In the genomic region with DNA sequence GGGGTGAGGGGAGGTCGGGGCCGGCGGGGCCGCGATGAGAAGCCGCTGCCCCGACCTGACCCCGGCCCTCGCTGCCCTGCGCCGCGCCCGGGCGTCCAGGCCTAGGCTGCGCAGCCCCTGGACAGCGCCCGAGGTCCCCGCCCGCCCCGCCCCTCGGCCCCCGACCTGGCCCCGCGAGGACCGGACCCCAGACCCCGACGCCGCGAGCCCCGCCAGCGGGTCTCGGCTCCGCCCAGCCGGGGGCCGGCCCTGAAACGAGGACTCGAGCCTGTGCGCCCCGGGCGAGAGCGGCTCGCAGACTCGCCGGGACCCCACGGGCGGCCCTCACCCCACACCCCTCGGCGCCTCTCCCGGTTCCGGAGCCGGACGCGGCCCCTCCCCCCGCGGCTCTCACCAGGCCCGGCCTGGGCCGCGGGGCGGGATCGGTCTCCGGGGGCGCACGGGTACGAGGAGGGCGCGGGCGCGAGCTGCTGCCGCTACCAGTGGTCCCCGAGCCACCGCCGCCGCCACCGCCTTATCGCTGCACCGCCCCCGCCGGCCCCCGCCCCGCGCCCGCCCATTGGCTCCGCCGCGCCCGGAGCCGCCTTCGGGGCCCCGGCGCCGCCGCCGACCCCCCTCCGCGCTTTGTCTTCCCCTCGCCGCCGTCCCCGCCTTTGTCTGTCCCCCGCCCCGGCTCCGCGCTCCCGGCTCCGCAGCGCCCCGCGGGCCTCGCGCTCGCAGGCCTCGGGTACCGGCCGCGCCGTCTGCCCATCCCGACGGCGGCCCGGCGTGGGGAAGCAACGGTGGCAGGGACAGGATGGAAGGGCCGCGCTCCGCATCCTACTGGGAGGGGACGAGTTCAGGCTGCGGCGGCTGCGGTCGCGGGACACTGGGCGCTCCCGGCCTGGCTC, we compare ENCODE assay signal across 8 cellular contexts. TPM values are rescaled to one million over a fixed set of nuclear protein-coding genes. Genes with fewer than 3 reads are reported as not detected.
DNase-seq lines count a peak whose midpoint lies in the region; ATAC-seq and TF ChIP-seq lines count a peak whose summit lies in the region.

LIMD2 (minus strand) TSS at position 488 of the 890 bp plus-strand sequence. CDS start 827 bp downstream, outside the sequence.

- CTCF ChIA-PET in AG04449 (lab: Yijun Ruan, JAX): interaction anchor here (1.7 to 1.9 kb wide), 2 partner anchors 14 to 16 kb away, joined by 4 to 6 read pairs; no protein-coding TSS in a partner anchor
- CTCF ChIA-PET in T-cell (lab: Charles Lee): interaction anchor here in 1 of 2 donors (3.4 kb wide), 1 partner anchor 11 kb away, joined by 20 read pairs; no protein-coding TSS in a partner anchor

- H3K4me3 Mint-ChIP-seq in IgD-negative memory B cell (peak within 1 kb of the TSS; percentile 93 to 100 (median 98)), T-cell (peak within 1 kb of the TSS; percentile 95 to 98 (median 96))

- H3K4me3 ChIP-seq in AG04449 (ENCODE audit: low read depth, low read length): peak within 1 kb of the TSS; percentile 59
- H3K4me3 ChIP-seq in skeletal muscle cell (ENCODE audit: low read depth, low read length): peak within 1 kb of the TSS; percentile 53

- peaks cover 41 to 50% (median 44%) of the 10 kb centered on the region in 3 donors for H3K4me1 Mint-ChIP-seq in IgD-negative memory B cell
- H3K4me1 Mint-ChIP-seq in T-cell: peaks cover 61 to 69% (median 68%) of the 10 kb centered on the region in 3 donors

- TF ChIP-seq CTCF in AG04449 (IDR thresholded peaks at IDR 0.05; ENCODE audit: insufficient read depth, low read length, missing control alignments): no peak

- ATAC-seq in GM19035 (IDR thresholded peaks at IDR 0.05; ENCODE audit: unreplicated experiment) (peak; percentile 18), T-cell (replicated peaks in 1 of 4) (peak; percentile 46 to 57 (median 50)), HG03378 (IDR thresholded peaks at IDR 0.05; ENCODE audit: unreplicated experiment) (no peak)

- H3K27me3 Mint-ChIP-seq in IgD-negative memory B cell: no peaks in the 10 kb centered on the region
- no peaks in the 10 kb centered on the region for H3K27me3 Mint-ChIP-seq in T-cell

- peaks cover 10% of the 10 kb centered on the region for H3K36me3 Mint-ChIP-seq in IgD-negative memory B cell
- H3K36me3 Mint-ChIP-seq in T-cell: peaks cover 33% of the 10 kb centered on the region

- DNase-seq in AG04449 (ENCODE audit: low read depth, low spot score) (no peak), T-cell (peak; percentile 77 to 93 (median 86)), hepatic stellate cell (ENCODE audit: low spot score) (peak; percentile 68), skeletal muscle cell (ENCODE audit: low read depth) (no peak)
- DNase-seq in activated naive CD8-positive, alpha-beta T cell treated with anti-CD3 and anti-CD28 coated beads, Interleukin-2, amount 50 U/mL, for 16 hours (ENCODE audit: low read depth, low spot score): peak; percentile 77

- H3K27ac Mint-ChIP-seq in IgD-negative memory B cell (peak within 1 kb of the TSS; percentile 98 to 100 (median 99)), T-cell (peak within 1 kb of the TSS; percentile 97 to 99)

- POLR2A ChIA-PET in AG04449 (lab: Yijun Ruan, JAX) (interaction anchor here (0.6 kb wide), 1 partner anchor 41 kb away, joined by 4 read pairs; no protein-coding TSS in a partner anchor), T-cell (lab: Charles Lee) (no interaction called here)

- H3K9me3 Mint-ChIP-seq in IgD-negative memory B cell (no peaks in the 10 kb centered on the region), T-cell (no peaks in the 10 kb centered on the region)

RNA-seq across cellular contexts. Expression of gene LIMD2, which starts in this region (rescaled TPM):
- 845 TPM for polyA plus RNA-seq in IgD-negative memory B cell
- 100 to 1,000 TPM; 534 to 851 (median 767) TPM for total RNA-seq in T-cell

Comparison
In these comparisons a context has a peak if more than half of its experiments do, and no peak if none do; other contexts are left out.
1. DNase-seq: peak in T-cell (34 of 34), activated naive CD8-positive, alpha-beta T cell treated with anti-CD3 and anti-CD28 coated beads, Interleukin-2, amount 50 U/mL, for 16 hours (single experiment) and hepatic stellate cell (single experiment); none in AG04449 (single experiment) and skeletal muscle cell (single experiment).